In genomic region chr1:23062271-23062670, GRCh38 we compare ENCODE assay signal across 27 cellular contexts. TPM values are rescaled to one million over a fixed set of nuclear protein-coding genes. Genes with fewer than 3 reads are reported as not detected.
DNase-seq lines count a peak whose midpoint lies in the region; FAIRE-seq and TF ChIP-seq lines count a peak whose summit lies in the region.
"Had no signal": no experiment of that assay in that cellular context is flagged by ENCODE, and none has a peak within 500 bp of the region (broad histone marks: within the 10 kb centered on the region; RNA-seq: fewer than 3 reads in every experiment).

No MANE protein-coding gene starts in this region.

- H3K4me1 ChIP-seq in HEK293 (ENCODE audit: control insufficient read depth, insufficient read depth, low read length) (no peaks in the 10 kb centered on the region), endothelial cell of umbilical vein (ENCODE audit: control insufficient read depth, extremely low read depth, insufficient read depth, low read length) (no peaks in the 10 kb centered on the region), keratinocyte (ENCODE audit: control insufficient read depth, extremely low read depth, insufficient read depth, low read length) (no peaks in the 10 kb centered on the region)
- H3K4me1 ChIP-seq: BE2C, Caco-2 had no signal

- dilution Hi-C loops in endothelial cell of umbilical vein (cut with MboI; ENCODE audit: extremely low pct_ligation_motif_present, low sequenced_read_pairs) (no loop called here), keratinocyte (cut with MboI; ENCODE audit: extremely low pct_ligation_motif_present, low sequenced_read_pairs) (loop anchor here (10.0 kb wide), 1 partner anchor 77 kb away; no protein-coding TSS in a partner anchor)

- H2AFZ ChIP-seq in endothelial cell of umbilical vein (ENCODE audit: low read depth, low read length) (no peak overlapping the region), keratinocyte (ENCODE audit: control insufficient read depth, low read length) (no peak overlapping the region)

- H3K4me2 ChIP-seq in endothelial cell of umbilical vein (ENCODE audit: insufficient read depth, low read length) (no peak overlapping the region), keratinocyte (ENCODE audit: control insufficient read depth, extremely low read depth, insufficient read depth, low read depth, low read length) (no peak overlapping the region)
- H3K4me2 ChIP-seq: KMS-11 had no signal

- H3K27me3 ChIP-seq in endothelial cell of umbilical vein (ENCODE audit: control insufficient read depth in 2 of 2, insufficient read depth in 2 of 2, low read length in 2 of 2) (no peaks in the 10 kb centered on the region), keratinocyte (ENCODE audit: control insufficient read depth, extremely low read depth, insufficient read depth, low read length) (no peaks in the 10 kb centered on the region)
- H3K27me3 ChIP-seq: BE2C had no signal

- no peak for TF ChIP-seq POLR2A in endothelial cell of umbilical vein (IDR thresholded peaks at IDR 0.05; ENCODE audit: low read depth, low read length)

- CTCF ChIA-PET in HEK293 (lab: Yijun Ruan, JAX): interaction anchor here (0.7 to 1.2 kb wide), 2 partner anchors 9 to 84 kb away, joined by 4 read pairs; no protein-coding TSS in a partner anchor
- CTCF ChIA-PET in endothelial cell of umbilical vein (lab: Charles Lee): interaction anchor here (1.0 kb wide), 1 partner anchor 122 kb away, joined by 5 read pairs; no protein-coding TSS in a partner anchor

- H3K9ac ChIP-seq in endothelial cell of umbilical vein (replicated peaks; ENCODE audit: extremely low read depth, insufficient read depth, low read length) (no peak overlapping the region), keratinocyte (ENCODE audit: control insufficient read depth, extremely low read depth, insufficient read depth, low read length) (no peak overlapping the region)
- H3K9ac ChIP-seq: KMS-11 had no signal

- H4K20me1 ChIP-seq in endothelial cell of umbilical vein (replicated peaks; ENCODE audit: control insufficient read depth, extremely low read depth, insufficient read depth, low read length): no peaks in the 10 kb centered on the region
- H4K20me1 ChIP-seq in keratinocyte (ENCODE audit: control insufficient read depth, extremely low read depth, insufficient read depth, low read length): no peaks in the 10 kb centered on the region

- H3K79me2 ChIP-seq in endothelial cell of umbilical vein (ENCODE audit: control insufficient read depth, insufficient read depth, low read length) (no peaks in the 10 kb centered on the region), keratinocyte (ENCODE audit: control insufficient read depth, insufficient read depth, low read length) (no peaks in the 10 kb centered on the region)

- POLR2A ChIA-PET in HEK293 (lab: Yijun Ruan, JAX): no interaction called here
- POLR2A ChIA-PET in endothelial cell of umbilical vein (lab: Charles Lee): no interaction called here

- DNase-seq in AG10803 (ENCODE audit: low read depth): peak; percentile 7
- DNase-seq in endothelial cell of umbilical vein (ENCODE audit: low read depth, low spot score): no peak
- no peak for DNase-seq in keratinocyte (ENCODE audit: low read depth, low spot score)
- DNase-seq in activated gamma-delta T cell (lab: John Stamatoyannopoulos, UW): no peak
- no peak for DNase-seq in HK-2 (ENCODE audit: unreplicated experiment)
- no peak for DNase-seq in NCI-H345 treated with DMSO at 0.1 percent for 48 hours (lab: John Stamatoyannopoulos, UW; ENCODE audit: unreplicated experiment)
- DNase-seq in dermis blood vessel endothelial cell: no peak
- DNase-seq: 8988T; BE2C; Caco-2; CD4-positive, alpha-beta T cell; DMS153; GF-D8; NCI-H1417; NCI-H187; NCI-H2107; NCI-H226; NCI-H526; PC-3; SIG-M5 had no signal

- BruUV-seq in endothelial cell of umbilical vein (replicated peaks; lab: Mats Ljungman, UMichigan): no TSS peak

- TF ChIP-seq CTCF in AG10803 (conservative IDR thresholded peaks at IDR 0.05; ENCODE audit: low read length) (no peak), HEK293 (tag by site-specific recombination; IDR thresholded peaks at IDR 0.05) (no peak), endothelial cell of umbilical vein (IDR thresholded peaks at IDR 0.05; ENCODE audit: extremely low read depth in 1 of 2, insufficient read depth in 1 of 2, low read depth in 1 of 2, low read length in 2 of 2) (no peak), keratinocyte (optimal IDR thresholded peaks at IDR 0.05 in 1 of 3, IDR thresholded peaks at IDR 0.05 in 1 of 3, conservative IDR thresholded peaks at IDR 0.05 in 1 of 3; ENCODE audit: extremely low read depth in 1 of 3, insufficient read depth in 2 of 3, low read length in 3 of 3) (no peak)

- peaks cover 50 to 94% of the 10 kb centered on the region in 2 experiments for H3K36me3 ChIP-seq in HEK293 (ENCODE audit: control insufficient read depth in 2 of 2, insufficient read depth in 1 of 2, low read length in 2 of 2)
- peaks cover 15 to 21% of the 10 kb centered on the region in 2 experiments for H3K36me3 ChIP-seq in endothelial cell of umbilical vein (ENCODE audit: control insufficient read depth in 2 of 2, extremely low read depth in 1 of 2, insufficient read depth in 2 of 2, low read length in 2 of 2)
- H3K36me3 ChIP-seq in keratinocyte (ENCODE audit: control insufficient read depth in 2 of 2, extremely low read depth in 1 of 2, insufficient read depth in 2 of 2, low read length in 2 of 2): peaks cover 13 to 25% of the 10 kb centered on the region in 2 experiments

- H3K27ac ChIP-seq in HEK293 (ENCODE audit: extremely low read depth, low read depth, low read length) (no peak overlapping the region), endothelial cell of umbilical vein (ENCODE audit: insufficient read depth, low read depth, low read length) (no peak overlapping the region), keratinocyte (ENCODE audit: control insufficient read depth, insufficient read depth, low read length) (no peak overlapping the region)
- H3K27ac ChIP-seq: KMS-11, RWPE1 had no signal

- no peak overlapping the region for H3K4me3 ChIP-seq in AG10803 (ENCODE audit: low read length)
- no peak overlapping the region for H3K4me3 ChIP-seq in HEK293 (ENCODE audit: low read depth, low read length)
- no peak overlapping the region for H3K4me3 ChIP-seq in endothelial cell of umbilical vein (replicated peaks in 1 of 3; ENCODE audit: insufficient read depth in 1 of 3, low read depth in 1 of 3, low read length in 3 of 3)
- no peak overlapping the region for H3K4me3 ChIP-seq in keratinocyte (ENCODE audit: control insufficient read depth in 2 of 3, extremely low read depth in 1 of 3, insufficient read depth in 2 of 3, low read depth in 1 of 3, low read length in 3 of 3)
- H3K4me3 ChIP-seq: GM12878 had no signal

- FAIRE-seq in endothelial cell of umbilical vein (lab: Jason Lieb, UNC): no peak
- FAIRE-seq in keratinocyte (lab: Jason Lieb, UNC): peak; percentile 17
- FAIRE-seq: GM12878, H1 had no signal

- H3K9me1 ChIP-seq in endothelial cell of umbilical vein (replicated peaks; ENCODE audit: control insufficient read depth, extremely low read depth, insufficient read depth, low read length) (no peaks in the 10 kb centered on the region), keratinocyte (ENCODE audit: control insufficient read depth, extremely low read depth, insufficient read depth, low read length) (no peaks in the 10 kb centered on the region)

- H3K9me3 ChIP-seq in HEK293 (ENCODE audit: control insufficient read depth, insufficient read depth, low read depth, low read length): no peaks in the 10 kb centered on the region
- no peaks in the 10 kb centered on the region for H3K9me3 ChIP-seq in endothelial cell of umbilical vein (replicated peaks; ENCODE audit: control insufficient read depth, insufficient read depth, low read length)
- no peaks in the 10 kb centered on the region for H3K9me3 ChIP-seq in keratinocyte (ENCODE audit: control insufficient read depth, low read depth, low read length)
- H3K9me3 ChIP-seq: BE2C, Caco-2 had no signal

- intact Hi-C loops in endothelial cell of umbilical vein (cut with micrococcal nuclease): no loop called here

RNA-seq across cellular contexts. Expression of gene KDM1A, which starts 43.0 kb away (rescaled TPM):
- total RNA-seq in endothelial cell of umbilical vein (105 and 111 TPM in 2 replicates), dermis blood vessel endothelial cell (108 and 119 TPM in 2 replicates)
- polyA plus RNA-seq in endothelial cell of umbilical vein (79.3 and 111 TPM in 2 replicates), keratinocyte (82.0 to 99.1 TPM (median 84.8 TPM) in 3 replicates)
- 84.3 and 94.3 TPM in 2 replicates for polyA plus RNA-seq in endothelial cell of umbilical vein (2011; cell fraction: cytosol; rRNA removed)
- polyA plus RNA-seq in endothelial cell of umbilical vein (2011; cell fraction: nucleus; rRNA removed): 121 and 154 TPM in 2 replicates
- 77.8 and 109 TPM in 2 replicates for polyA plus RNA-seq in endothelial cell of umbilical vein (2012)
- polyA minus RNA-seq in endothelial cell of umbilical vein (130 and 135 TPM in 2 replicates), keratinocyte (75.0 to 131 TPM (median 102 TPM) in 3 replicates)
- 47.1 TPM for polyA minus RNA-seq in endothelial cell of umbilical vein (2011; cell fraction: cytosol; rRNA and poly(A)+ RNA removed)
- polyA minus RNA-seq in endothelial cell of umbilical vein (2011; cell fraction: nucleus; rRNA and poly(A)+ RNA removed): 40.2 and 49.8 TPM in 2 replicates
- polyA plus RNA-seq in keratinocyte (2011; ENCODE audit: low read depth): 40.6 TPM
- polyA plus RNA-seq in keratinocyte (2011; cell fraction: cytosol; rRNA removed): 62.5 and 65.4 TPM in 2 replicates
- 84.7 and 104 TPM in 2 replicates for polyA plus RNA-seq in keratinocyte (2011; cell fraction: nucleus; rRNA removed)
- 39.2 and 65.3 TPM in 2 replicates for polyA plus RNA-seq in keratinocyte (2012; ENCODE audit: low replicate concordance)
- 52.2 TPM for polyA minus RNA-seq in keratinocyte (2011; cell fraction: cytosol; rRNA and poly(A)+ RNA removed)
- polyA minus RNA-seq in keratinocyte (2011; cell fraction: nucleus; rRNA and poly(A)+ RNA removed): 32.9 and 48.7 TPM in 2 replicates

RNA-seq across cellular contexts. Expression of gene TEX46, which starts 46.6 kb away (rescaled TPM):
- total RNA-seq in endothelial cell of umbilical vein (not detected in 2 replicates), dermis blood vessel endothelial cell (not detected in 2 replicates)
- polyA plus RNA-seq in endothelial cell of umbilical vein (not detected in 2 replicates), keratinocyte (0.15 TPM in 1 of 3 replicates, not detected in the others)
- not detected in 2 replicates for polyA plus RNA-seq in endothelial cell of umbilical vein (2011; cell fraction: cytosol; rRNA removed)
- polyA plus RNA-seq in endothelial cell of umbilical vein (2011; cell fraction: nucleus; rRNA removed): not detected in 2 replicates
- polyA plus RNA-seq in endothelial cell of umbilical vein (2012): not detected in 2 replicates
- polyA minus RNA-seq in endothelial cell of umbilical vein (not detected in 2 replicates), keratinocyte (not detected in 3 replicates)
- not detected for polyA minus RNA-seq in endothelial cell of umbilical vein (2011; cell fraction: cytosol; rRNA and poly(A)+ RNA removed)
- polyA minus RNA-seq in endothelial cell of umbilical vein (2011; cell fraction: nucleus; rRNA and poly(A)+ RNA removed): not detected in 2 replicates
- not detected for polyA plus RNA-seq in keratinocyte (2011; ENCODE audit: low read depth)
- 0.28 TPM in 1 of 2 replicates, not detected in the other for polyA plus RNA-seq in keratinocyte (2011; cell fraction: cytosol; rRNA removed)
- polyA plus RNA-seq in keratinocyte (2011; cell fraction: nucleus; rRNA removed): 0.37 TPM in 1 of 2 replicates, not detected in the other
- polyA plus RNA-seq in keratinocyte (2012; ENCODE audit: low replicate concordance): 0.44 TPM in 1 of 2 replicates, not detected in the other
- not detected for polyA minus RNA-seq in keratinocyte (2011; cell fraction: cytosol; rRNA and poly(A)+ RNA removed)
- polyA minus RNA-seq in keratinocyte (2011; cell fraction: nucleus; rRNA and poly(A)+ RNA removed): not detected in 2 replicates
- total RNA-seq: CD4-positive, alpha-beta T cell; Daoy; GM12878; H1; M059J; PC-3 had no signal
- polyA plus RNA-seq: H1 had no signal
